ENCODE assay signal across 8 cellular contexts in genomic region chr19:3625996-3626472, GRCh38. TPM values are rescaled to one million over a fixed set of nuclear protein-coding genes. Genes with fewer than 3 reads are reported as not detected.
DNase-seq lines count a peak whose midpoint lies in the region; ATAC-seq and TF ChIP-seq lines count a peak whose summit lies in the region.

No MANE protein-coding gene starts in this region.

- no peak overlapping the region for H2BK15ac ChIP-seq in mesenchymal stem cell (ENCODE audit: low read depth, poor library complexity, severe bottlenecking)

- no peak overlapping the region for H2BK12ac ChIP-seq in mesenchymal stem cell (ENCODE audit: low read length in 2 of 2)

- H2BK5ac ChIP-seq in mesenchymal stem cell (ENCODE audit: low read depth, low read length, poor library complexity, severe bottlenecking), result no peak overlapping the region

- peak overlapping the region; percentile 85 to 100 (median 98) for H3K4me3 Mint-ChIP-seq in IgD-negative memory B cell

- H2BK120ac ChIP-seq in mesenchymal stem cell (ENCODE audit: low read depth, low read length), result no peak overlapping the region

- peaks cover 23% of the 10 kb centered on the region for H3K79me1 ChIP-seq in mesenchymal stem cell (replicated peaks; ENCODE audit: low read length, poor library complexity, severe bottlenecking)

- peaks cover 17 to 22% (median 17%) of the 10 kb centered on the region in 3 donors for H3K4me1 Mint-ChIP-seq in IgD-negative memory B cell

- TF ChIP-seq CTCF in breast epithelium (IDR thresholded peaks at IDR 0.05), result no peak

- H3K27ac ChIP-seq in breast epithelium, result peak overlapping the region; percentile 93 to 98
- no peak overlapping the region for H3K27ac ChIP-seq in mesenchymal stem cell (ENCODE audit: low read length, poor library complexity, severe bottlenecking)

- H2AK5ac ChIP-seq in mesenchymal stem cell (ENCODE audit: low read length, severe bottlenecking), result no peak overlapping the region

- H3K4me3 ChIP-seq in breast epithelium (peak overlapping the region; percentile 95 to 100 (median 99)), mesenchymal stem cell (ENCODE audit: insufficient read depth in 1 of 2, low read depth in 1 of 2, low read length in 2 of 2) (peak overlapping the region; percentile 98 to 100)

- H3K36me3 Mint-ChIP-seq in IgD-negative memory B cell, result no peaks in the 10 kb centered on the region

- intact Hi-C loops in breast epithelium (cut with DNase I; ENCODE audit: low total_unique reads), result no loop called here

- H3K14ac ChIP-seq in mesenchymal stem cell (ENCODE audit: low read length in 2 of 2), result no peak overlapping the region

- no peak overlapping the region for H4K91ac ChIP-seq in mesenchymal stem cell (ENCODE audit: low read length)

- TF ChIP-seq POLR2A in breast epithelium (IDR thresholded peaks at IDR 0.05), result no peak

- DNase-seq in breast epithelium (ENCODE audit: low spot score in 2 of 2) (no peak), mesenchymal stem cell (peak; percentile 35), DMS114 treated with DMSO at 0.1 percent for 48 hours (lab: John Stamatoyannopoulos, UW; ENCODE audit: unreplicated experiment) (no peak), NCI-H146 treated with DMSO at 0.1 percent for 48 hours (lab: John Stamatoyannopoulos, UW; ENCODE audit: unreplicated experiment) (no peak)

- H3K27me3 ChIP-seq in breast epithelium (no peaks in the 10 kb centered on the region), mesenchymal stem cell (ENCODE audit: control insufficient read depth in 1 of 2, insufficient read depth in 1 of 2, low read length in 2 of 2) (no peaks in the 10 kb centered on the region)

- peaks cover 2% of the 10 kb centered on the region for H3K27me3 Mint-ChIP-seq in IgD-negative memory B cell

- no peaks in the 10 kb centered on the region for H3K9me3 Mint-ChIP-seq in IgD-negative memory B cell

- no peak overlapping the region for H3K4ac ChIP-seq in mesenchymal stem cell (ENCODE audit: low read depth in 1 of 2, low read length in 2 of 2)

- no peak overlapping the region for H4K8ac ChIP-seq in mesenchymal stem cell (ENCODE audit: low read length)

- H3K9me3 ChIP-seq in breast epithelium (no peaks in the 10 kb centered on the region), mesenchymal stem cell (ENCODE audit: control insufficient read depth, low read length) (no peaks in the 10 kb centered on the region)

- H3K23ac ChIP-seq in mesenchymal stem cell (ENCODE audit: low read length in 2 of 2), result peak overlapping the region in 1 of 2 experiments; percentile 46

- H3K4me2 ChIP-seq in mesenchymal stem cell (ENCODE audit: low read length, poor library complexity, severe bottlenecking), result peak overlapping the region; percentile 89

- 2% methylated on average over 21 of the region's 21 CpGs for WGBS in mesenchymal stem cell

- ATAC-seq in GM18907 (IDR thresholded peaks at IDR 0.05; ENCODE audit: unreplicated experiment) (peak; percentile 2), GM21526 (IDR thresholded peaks at IDR 0.05; ENCODE audit: low FRiP score, unreplicated experiment) (no peak), HG02973 (IDR thresholded peaks at IDR 0.05; ENCODE audit: unreplicated experiment) (no peak)

- H3K36me3 ChIP-seq in breast epithelium (no peaks in the 10 kb centered on the region), mesenchymal stem cell (ENCODE audit: control insufficient read depth in 1 of 2, insufficient read depth in 2 of 2, low read depth in 1 of 2, low read length in 2 of 2) (peaks cover 24 to 47% of the 10 kb centered on the region in 2 experiments)

- H3K9ac ChIP-seq in mesenchymal stem cell (ENCODE audit: low read length), result peak overlapping the region; percentile 91

- H2AFZ ChIP-seq in mesenchymal stem cell (ENCODE audit: low read depth, low read length), result no peak overlapping the region

- H3K27ac Mint-ChIP-seq in IgD-negative memory B cell, result peak overlapping the region; percentile 89 to 100 (median 98)

- H3K18ac ChIP-seq in mesenchymal stem cell (ENCODE audit: low read depth in 1 of 2, low read length in 2 of 2), result no peak overlapping the region

- peaks cover 0 to 11% of the 10 kb centered on the region in 2 donors for H3K4me1 ChIP-seq in breast epithelium
- H3K4me1 ChIP-seq in mesenchymal stem cell (ENCODE audit: control insufficient read depth, insufficient read depth, low read depth, low read length), result peaks cover 18% of the 10 kb centered on the region

RNA-seq across cellular contexts. Expression of gene CACTIN, which starts 0.6 kb away (rescaled TPM):
- polyA plus RNA-seq in IgD-negative memory B cell, result 20.6 TPM
- total RNA-seq in breast epithelium, result 10 to 100 TPM; 21.8 to 30.5 (median 27.5) TPM
- 16.6 TPM for polyA plus RNA-seq in mesenchymal stem cell (2013, experiment 1 of 2)
- polyA plus RNA-seq in mesenchymal stem cell (2013, experiment 2 of 2), result 16.4 TPM

RNA-seq across cellular contexts. Expression of gene TBXA2R, which starts 19.4 kb away (rescaled TPM):
- polyA plus RNA-seq in IgD-negative memory B cell, result 3.3 TPM
- total RNA-seq in breast epithelium, result under 1 TPM; 0.32 to 0.44 (median 0.33) TPM
- polyA plus RNA-seq in mesenchymal stem cell (2013, experiment 1 of 2), result 6.8 TPM
- polyA plus RNA-seq in mesenchymal stem cell (2013, experiment 2 of 2), result 6.9 TPM

RNA-seq across cellular contexts. Expression of gene GIPC3, which starts 40.8 kb away (rescaled TPM):
- not detected for polyA plus RNA-seq in IgD-negative memory B cell
- total RNA-seq in breast epithelium, result under 1 TPM; 0.29 to 0.66 (median 0.64) TPM
- 5.4 TPM for polyA plus RNA-seq in mesenchymal stem cell (2013, experiment 1 of 2)
- 5.2 TPM for polyA plus RNA-seq in mesenchymal stem cell (2013, experiment 2 of 2)

RNA-seq across cellular contexts. Expression of gene HMG20B, which starts 53.3 kb away (rescaled TPM):
- polyA plus RNA-seq in IgD-negative memory B cell, result 49.3 TPM
- total RNA-seq in breast epithelium, result 100 to 1,000 TPM; 120 to 142 (median 127) TPM
- polyA plus RNA-seq in mesenchymal stem cell (2013, experiment 1 of 2), result 91.0 TPM
- polyA plus RNA-seq in mesenchymal stem cell (2013, experiment 2 of 2), result 88.5 TPM
